8 cellular contexts compared by ENCODE assay signal in genomic region chr2:109128048-109128465, GRCh38. TPM values are rescaled to one million over a fixed set of nuclear protein-coding genes. Genes with fewer than 3 reads are reported as not detected.
DNase-seq lines count a peak whose midpoint lies in the region; ATAC-seq and TF ChIP-seq lines count a peak whose summit lies in the region.

No MANE protein-coding gene starts in this region.

- H3K4me3 ChIP-seq in colonic mucosa, result peak overlapping the region; percentile 70

- H3K4me1 ChIP-seq in colonic mucosa, result no peaks in the 10 kb centered on the region

- peak; percentile 80 for TF ChIP-seq CTCF in colonic mucosa (IDR thresholded peaks at IDR 0.05)

- ATAC-seq in HG02623 (IDR thresholded peaks at IDR 0.05; ENCODE audit: unreplicated experiment), result peak; percentile 40
- no peak for ATAC-seq in GM21390 (IDR thresholded peaks at IDR 0.05; ENCODE audit: unreplicated experiment)

- peak overlapping the region in 1 of 2 donors; percentile 76 for H3K9ac ChIP-seq in colonic mucosa (ENCODE audit: low read depth in 2 of 2, low read length in 2 of 2)

- no peaks in the 10 kb centered on the region for H3K36me3 ChIP-seq in colonic mucosa

- H3K27me3 ChIP-seq in colonic mucosa, result peaks cover 25% of the 10 kb centered on the region
- peaks cover 4% of the 10 kb centered on the region for H3K27me3 ChIP-seq in layer of hippocampus (ENCODE audit: control insufficient read depth, insufficient read depth, low read length)

- DNase-seq in D341Med (ENCODE audit: low spot score) (peak; percentile 92), NCI-H2227 treated with DMSO at 0.1 percent for 48 hours (lab: John Stamatoyannopoulos, UW) (peak; percentile 61), colonic mucosa (peak; percentile 66)
- DNase-seq in activated CD4-positive, alpha-beta T cell treated with anti-CD3 and anti-CD28 coated beads for 4 hours, result peak; percentile 63 to 70
- peak; percentile 84 for DNase-seq in stimulated activated CD4-positive, alpha-beta T cell treated with anti-CD3 and anti-CD28 coated beads, Interleukin-15, amount 100 ng/mL, for 24 hours

- H3K9me3 ChIP-seq in colonic mucosa, result no peaks in the 10 kb centered on the region

- H3K27ac ChIP-seq in colonic mucosa (peak overlapping the region; percentile 57), layer of hippocampus (ENCODE audit: low read depth, low read length) (peak overlapping the region; percentile 68)

- intact Hi-C loops in colonic mucosa (cut with DNase I), result no loop called here

RNA-seq across cellular contexts. Expression of gene SH3RF3, which starts 0.9 kb away (rescaled TPM):
- 1 to 10 TPM; 1.3 to 2.5 TPM for total RNA-seq in colonic mucosa
